ENCODE assay signal across 1 cellular context in the genomic region with DNA sequence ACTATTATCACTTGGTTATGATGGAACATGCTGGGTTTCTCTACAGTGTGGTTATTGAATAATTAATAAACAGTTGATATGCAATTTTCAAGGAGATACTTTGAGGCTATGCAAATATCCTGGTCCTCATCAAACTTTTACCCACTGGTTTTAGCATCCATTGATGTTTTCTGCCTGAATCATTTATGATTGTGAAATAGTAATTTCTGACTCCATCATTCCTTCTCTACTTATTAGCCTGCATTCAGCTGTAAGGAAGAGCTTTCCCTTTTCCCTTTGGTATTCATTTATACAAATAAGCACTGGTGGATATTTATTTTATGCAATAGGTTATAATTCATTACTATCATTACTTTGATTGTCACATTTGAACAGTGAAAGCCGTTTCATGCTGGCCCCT.
TF ChIP-seq lines count a peak whose summit lies in the region.

No MANE protein-coding gene starts in this region.

TF ChIP-seq in IMR-90, 13 proteins besides CTCF, POLR2A, EP300 and RAD21:
- TF ChIP-seq MAZ (IDR thresholded peaks at IDR 0.05; ENCODE audit: borderline replicate concordance, low read depth, low read length) (no peak), RCOR1 (IDR thresholded peaks at IDR 0.05; ENCODE audit: insufficient replicate concordance, low read length) (no peak), MAFK (IDR thresholded peaks at IDR 0.05; ENCODE audit: low read depth, low read length) (no peak), FOS (IDR thresholded peaks at IDR 0.05; ENCODE audit: low read depth, low read length) (no peak), SMC3 (IDR thresholded peaks at IDR 0.05; ENCODE audit: low read depth, low read length) (no peak), CEBPB (IDR thresholded peaks at IDR 0.05; ENCODE audit: low read depth, low read length) (peak; percentile 97), USF2 (IDR thresholded peaks at IDR 0.05; ENCODE audit: low read depth, low read length) (no peak)
TF ChIP-seq in IMR-90: peak in this region for 1.
